ENCODE assay signal across 2 cellular contexts in genomic region chr1:90986954-90987353, GRCh38.
TF ChIP-seq lines count a peak whose summit lies in the region.

No MANE protein-coding gene starts in this region.

TF ChIP-seq in GM12878, 131 proteins besides CTCF, POLR2A, EP300 and RAD21:
- no peak for TF ChIP-seq NR2C1 (IDR thresholded peaks at IDR 0.05)
- TF ChIP-seq ZBTB40 (IDR thresholded peaks at IDR 0.05; ENCODE audit: borderline replicate concordance): peak; percentile 31; the same call in 1 of the 2 replicates

TF ChIP-seq in SK-N-SH, 30 proteins besides CTCF, POLR2A, EP300 and RAD21:
- TF ChIP-seq POLR2AphosphoS5 (IDR thresholded peaks at IDR 0.05; ENCODE audit: low read depth, low read length): no peak
- no peak for TF ChIP-seq NRF1 (IDR thresholded peaks at IDR 0.05; ENCODE audit: low read depth, low read length)
- TF ChIP-seq TCF12 (IDR thresholded peaks at IDR 0.05): no peak
- no peak for TF ChIP-seq EZH2phosphoT487 (IDR thresholded peaks at IDR 0.05; ENCODE audit: borderline replicate concordance, low read depth)
- TF ChIP-seq RCOR1 (IDR thresholded peaks at IDR 0.05; ENCODE audit: low read length): no peak
